Comparison of ENCODE assay signal across 15 cellular contexts in genomic region chr1:227898502-227899140, GRCh38. TPM values are rescaled to one million over a fixed set of nuclear protein-coding genes. Genes with fewer than 3 reads are reported as not detected.
DNase-seq lines count a peak whose midpoint lies in the region; ATAC-seq and TF ChIP-seq lines count a peak whose summit lies in the region.
"Had no signal": no experiment of that assay in that cellular context is flagged by ENCODE, and none has a peak within 500 bp of the region (broad histone marks: within the 10 kb centered on the region; RNA-seq: fewer than 3 reads in every experiment).

No MANE protein-coding gene starts in this region.

- H3K27me3 Mint-ChIP-seq in activated naive CD4-positive, alpha-beta T cell treated with anti-CD3 and anti-CD28 coated beads, Interleukin-2, amount 10 ng/mL, durations not matched to agents 7 days and 5 days = no peaks in the 10 kb centered on the region
- no peaks in the 10 kb centered on the region for H3K27me3 Mint-ChIP-seq in activated T-cell treated with anti-CD3 and anti-CD28 coated beads, Interleukin-2, amount 50 U/mL, for 24 hours
- H3K27me3 Mint-ChIP-seq in activated T-helper 1 cell treated with anti-CD3 and anti-CD28 coated beads, Interleukin-12 subunit alpha, Interleukin-12 subunit beta, Interleukin-2, Interleukin-4 antibody, amounts not matched to agents 30 ng/mL and 10 ng/mL and 1 ng/mL, durations not matched to agents 14 hours and 24 hours and 36 hours (ENCODE audit: insufficient read depth) = peaks cover 1% of the 10 kb centered on the region

- no peak for TF ChIP-seq POLR2A in tibial nerve (IDR thresholded peaks at IDR 0.05)

- WGBS in tibial nerve, 2 donors = 80 to 82% methylated on average over 12 of the region's 12 CpGs

- no peak for TF ChIP-seq CTCF in tibial nerve (IDR thresholded peaks at IDR 0.05)

- TF ChIP-seq EP300 in tibial nerve (IDR thresholded peaks at IDR 0.05) = no peak

- H3K36me3 Mint-ChIP-seq in activated naive CD4-positive, alpha-beta T cell treated with anti-CD3 and anti-CD28 coated beads, Interleukin-2, amount 10 ng/mL, durations not matched to agents 7 days and 5 days = no peaks in the 10 kb centered on the region
- H3K36me3 Mint-ChIP-seq in activated T-cell treated with anti-CD3 and anti-CD28 coated beads, Interleukin-2, amount 50 U/mL, for 24 hours (ENCODE audit: low read depth) = no peaks in the 10 kb centered on the region
- no peaks in the 10 kb centered on the region for H3K36me3 Mint-ChIP-seq in activated T-helper 1 cell treated with anti-CD3 and anti-CD28 coated beads, Interleukin-12 subunit alpha, Interleukin-12 subunit beta, Interleukin-2, Interleukin-4 antibody, amounts not matched to agents 30 ng/mL and 10 ng/mL and 1 ng/mL, durations not matched to agents 14 hours and 24 hours and 36 hours (ENCODE audit: low read depth)

- CTCF ChIA-PET in activated naive CD4-positive, alpha-beta T cell treated with anti-CD3 and anti-CD28 coated beads, Interleukin-2, amount 10 ng/mL, durations not matched to agents 7 days and 5 days (lab: Charles Lee) = no interaction called here

- no peaks in the 10 kb centered on the region for H3K36me3 ChIP-seq in tibial nerve
- H3K36me3 ChIP-seq: esophagus squamous epithelium, pancreas had no signal

- no peak overlapping the region for H3K4me3 Mint-ChIP-seq in activated naive CD4-positive, alpha-beta T cell treated with anti-CD3 and anti-CD28 coated beads, Interleukin-2, amount 10 ng/mL, durations not matched to agents 7 days and 5 days
- no peak overlapping the region for H3K4me3 Mint-ChIP-seq in activated T-cell treated with anti-CD3 and anti-CD28 coated beads, Interleukin-2, amount 50 U/mL, for 24 hours
- H3K4me3 Mint-ChIP-seq in activated T-helper 1 cell treated with anti-CD3 and anti-CD28 coated beads, Interleukin-12 subunit alpha, Interleukin-12 subunit beta, Interleukin-2, Interleukin-4 antibody, amounts not matched to agents 30 ng/mL and 10 ng/mL and 1 ng/mL, durations not matched to agents 14 hours and 24 hours and 36 hours = no peak overlapping the region

- no peak overlapping the region for H3K4me3 ChIP-seq in tibial nerve
- H3K4me3 ChIP-seq: esophagus squamous epithelium, pancreas had no signal

- H3K27ac ChIP-seq in tibial nerve = no peak overlapping the region
- H3K27ac ChIP-seq: esophagus squamous epithelium, pancreas had no signal

- H3K9me3 Mint-ChIP-seq in activated naive CD4-positive, alpha-beta T cell treated with anti-CD3 and anti-CD28 coated beads, Interleukin-2, amount 10 ng/mL, durations not matched to agents 7 days and 5 days = no peaks in the 10 kb centered on the region
- H3K9me3 Mint-ChIP-seq in activated T-cell treated with anti-CD3 and anti-CD28 coated beads, Interleukin-2, amount 50 U/mL, for 24 hours = no peaks in the 10 kb centered on the region
- H3K9me3 Mint-ChIP-seq in activated T-helper 1 cell treated with anti-CD3 and anti-CD28 coated beads, Interleukin-12 subunit alpha, Interleukin-12 subunit beta, Interleukin-2, Interleukin-4 antibody, amounts not matched to agents 30 ng/mL and 10 ng/mL and 1 ng/mL, durations not matched to agents 14 hours and 24 hours and 36 hours = no peaks in the 10 kb centered on the region

- no peak for ATAC-seq in left colon
- no peak for ATAC-seq in stimulated activated naive CD8-positive, alpha-beta T cell treated with anti-CD3 and anti-CD28 coated beads, Interleukin-15, Interleukin-2, amounts not matched to agents 100 U/mL and 50 U/mL, for 24 hours
- ATAC-seq in HG02885 (IDR thresholded peaks at IDR 0.05; ENCODE audit: poor library complexity, unreplicated experiment) = no peak
- ATAC-seq: pancreas had no signal

- H3K27me3 ChIP-seq in tibial nerve = no peaks in the 10 kb centered on the region
- H3K27me3 ChIP-seq: esophagus squamous epithelium, pancreas had no signal

- H3K4me1 Mint-ChIP-seq in activated naive CD4-positive, alpha-beta T cell treated with anti-CD3 and anti-CD28 coated beads, Interleukin-2, amount 10 ng/mL, durations not matched to agents 7 days and 5 days = no peaks in the 10 kb centered on the region
- H3K4me1 Mint-ChIP-seq in activated T-cell treated with anti-CD3 and anti-CD28 coated beads, Interleukin-2, amount 50 U/mL, for 24 hours (ENCODE audit: low read depth) = peaks cover 4% of the 10 kb centered on the region
- H3K4me1 Mint-ChIP-seq in activated T-helper 1 cell treated with anti-CD3 and anti-CD28 coated beads, Interleukin-12 subunit alpha, Interleukin-12 subunit beta, Interleukin-2, Interleukin-4 antibody, amounts not matched to agents 30 ng/mL and 10 ng/mL and 1 ng/mL, durations not matched to agents 14 hours and 24 hours and 36 hours (ENCODE audit: low read depth) = no peaks in the 10 kb centered on the region

- intact Hi-C loops in left colon (cut with DNase I, micrococcal nuclease) = no loop called here
- intact Hi-C loops in activated T-helper 1 cell treated with anti-CD3 and anti-CD28 coated beads, Interleukin-12 subunit alpha, Interleukin-12 subunit beta, Interleukin-2, Interleukin-4 antibody, amounts not matched to agents 30 ng/mL and 10 ng/mL and 1 ng/mL, durations not matched to agents 14 hours and 24 hours and 36 hours (cut with micrococcal nuclease) = no loop called here

- H3K4me1 ChIP-seq in tibial nerve = peaks cover 0 to 30% (median 0%) of the 10 kb centered on the region in 4 donors
- H3K4me1 ChIP-seq: pancreas had no signal

- H3K27ac Mint-ChIP-seq in activated naive CD4-positive, alpha-beta T cell treated with anti-CD3 and anti-CD28 coated beads, Interleukin-2, amount 10 ng/mL, durations not matched to agents 7 days and 5 days = peak overlapping the region; percentile 39
- no peak overlapping the region for H3K27ac Mint-ChIP-seq in activated T-cell treated with anti-CD3 and anti-CD28 coated beads, Interleukin-2, amount 50 U/mL, for 24 hours
- H3K27ac Mint-ChIP-seq in activated T-helper 1 cell treated with anti-CD3 and anti-CD28 coated beads, Interleukin-12 subunit alpha, Interleukin-12 subunit beta, Interleukin-2, Interleukin-4 antibody, amounts not matched to agents 30 ng/mL and 10 ng/mL and 1 ng/mL, durations not matched to agents 14 hours and 24 hours and 36 hours = no peak overlapping the region

- H3K9me3 ChIP-seq in tibial nerve = no peaks in the 10 kb centered on the region
- H3K9me3 ChIP-seq: esophagus squamous epithelium, pancreas had no signal

- DNase-seq in activated naive CD4-positive, alpha-beta T cell treated with anti-CD3 and anti-CD28 coated beads, Interleukin-2, amount 10 ng/mL, durations not matched to agents 7 days and 5 days = peak; percentile 20
- no peak for DNase-seq in activated naive CD4-positive, alpha-beta T cell treated with Interleukin-2 at 50 U/mL for 16 hours
- DNase-seq in activated T-cell treated with anti-CD3 and anti-CD28 coated beads, Interleukin-2, amount 50 U/mL, for 24 hours = peak; percentile 28
- peak; percentile 1 to 5 for DNase-seq in left colon
- peak; percentile 10 for DNase-seq in stimulated activated naive CD8-positive, alpha-beta T cell treated with anti-CD3 and anti-CD28 coated beads, Interleukin-15, Interleukin-2, amounts not matched to agents 100 U/mL and 50 U/mL, for 24 hours
- DNase-seq in tibial nerve (ENCODE audit: low spot score in 2 of 2) = no peak
- DNase-seq in activated T-helper 1 cell treated with anti-CD3 and anti-CD28 coated beads, Interleukin-12 subunit alpha, Interleukin-12 subunit beta, Interleukin-2, Interleukin-4 antibody, amounts not matched to agents 30 ng/mL and 10 ng/mL and 1 ng/mL, durations not matched to agents 14 hours and 24 hours and 36 hours (ENCODE audit: low spot score) = no peak
- DNase-seq: activated CD4-positive, alpha-beta T cell treated with anti-CD3 and anti-CD28 coated beads, Interleukin-2, amount 50 U/mL, for 4 hours; cortex of kidney; esophagus squamous epithelium; IMR-90; mesendoderm; NCI-H1417 had no signal

RNA-seq across cellular contexts. Expression of gene WNT9A, which starts 49.1 kb away (rescaled TPM):
- total RNA-seq in left colon (1 to 10 TPM; 2.2 to 2.6 TPM), tibial nerve (10 to 100 TPM in 1 of 4 donors, 1 to 10 TPM in 3; 5.1 to 12.8 (median 8.5) TPM)
- total RNA-seq in activated T-helper 1 cell treated with anti-CD3 and anti-CD28 coated beads, Interleukin-12 subunit alpha, Interleukin-12 subunit beta, Interleukin-2, Interleukin-4 antibody, amounts not matched to agents 30 ng/mL and 10 ng/mL and 1 ng/mL, durations not matched to agents 14 hours and 24 hours and 36 hours = not detected in 2 replicates

Comparison
In these comparisons a context has a peak if more than half of its experiments do, and no peak if none do; other contexts are left out.
1. DNase-seq: peak in activated naive CD4-positive, alpha-beta T cell treated with anti-CD3 and anti-CD28 coated beads, Interleukin-2, amount 10 ng/mL, durations not matched to agents 7 days and 5 days (single experiment), activated T-cell treated with anti-CD3 and anti-CD28 coated beads, Interleukin-2, amount 50 U/mL, for 24 hours (single experiment), left colon (2 of 2) and stimulated activated naive CD8-positive, alpha-beta T cell treated with anti-CD3 and anti-CD28 coated beads, Interleukin-15, Interleukin-2, amounts not matched to agents 100 U/mL and 50 U/mL, for 24 hours (single experiment); none in activated naive CD4-positive, alpha-beta T cell treated with Interleukin-2 at 50 U/mL for 16 hours (single experiment), tibial nerve (0 of 2) and activated T-helper 1 cell treated with anti-CD3 and anti-CD28 coated beads, Interleukin-12 subunit alpha, Interleukin-12 subunit beta, Interleukin-2, Interleukin-4 antibody, amounts not matched to agents 30 ng/mL and 10 ng/mL and 1 ng/mL, durations not matched to agents 14 hours and 24 hours and 36 hours (single experiment).